Comparison of ENCODE assay signal across 8 cellular contexts in the genomic region with DNA sequence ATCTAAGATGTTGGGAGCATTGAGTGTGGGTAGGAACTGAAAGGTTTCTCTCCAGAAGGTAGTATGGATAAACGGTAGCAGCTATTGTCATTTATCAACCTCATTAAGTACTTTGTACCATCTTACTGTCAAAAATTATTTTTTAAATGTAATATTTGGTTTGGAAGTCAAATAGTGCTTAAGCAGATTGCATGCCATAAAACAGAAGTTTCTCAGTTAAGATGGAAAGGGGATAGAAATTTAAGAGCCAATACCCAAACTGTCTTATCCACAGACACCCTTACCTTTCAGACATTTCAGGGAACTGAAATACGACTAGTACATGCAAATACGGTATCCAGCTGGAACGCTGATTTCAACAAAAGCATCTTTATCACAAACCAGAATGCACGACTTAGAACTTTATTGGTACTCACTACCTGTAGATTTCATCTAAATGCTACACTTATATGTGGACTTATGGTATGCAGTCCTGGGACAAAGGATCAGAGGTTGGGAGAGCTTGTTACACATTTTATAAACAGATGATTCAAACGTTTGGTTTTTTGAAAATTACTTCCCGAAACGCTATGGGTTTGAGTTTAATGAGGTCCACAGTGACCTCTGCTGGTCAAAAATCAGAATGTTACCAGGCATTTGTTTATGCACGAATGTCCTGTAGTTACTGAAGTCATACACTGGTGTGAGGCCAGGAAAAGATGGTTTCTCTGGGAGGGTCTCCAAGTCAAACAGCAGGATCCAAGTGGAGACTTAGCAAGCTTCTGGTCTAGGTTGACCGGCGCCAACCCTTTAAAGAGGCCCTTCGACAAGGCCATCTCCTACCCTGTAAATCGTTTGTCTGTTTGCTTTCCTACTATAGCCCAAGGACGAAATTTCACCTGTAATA. TPM values are rescaled to one million over a fixed set of nuclear protein-coding genes. Genes with fewer than 3 reads are reported as not detected.
DNase-seq lines count a peak whose midpoint lies in the region; ATAC-seq and TF ChIP-seq lines count a peak whose summit lies in the region.

No MANE protein-coding gene starts in this region.

- H2AK5ac ChIP-seq in trophoblast cell (ENCODE audit: low read length) = no peak overlapping the region

- H3K9me3 ChIP-seq in OCI-LY3 (ENCODE audit: insufficient read depth, low read length) (no peaks in the 10 kb centered on the region), trophoblast cell (ENCODE audit: insufficient read depth, low read depth, low read length) (no peaks in the 10 kb centered on the region)

- H4K8ac ChIP-seq in trophoblast cell (ENCODE audit: low read depth, low read length) = no peak overlapping the region

- H3K36me3 ChIP-seq in OCI-LY3 (replicated peaks; ENCODE audit: low read depth, low read length) (no peaks in the 10 kb centered on the region), trophoblast cell (ENCODE audit: control insufficient read depth in 1 of 2, insufficient read depth in 2 of 2, low read length in 2 of 2) (no peaks in the 10 kb centered on the region)

- no peak overlapping the region for H4K12ac ChIP-seq in trophoblast cell (ENCODE audit: low read depth, low read length)

- no peak for TF ChIP-seq EP300 in Ishikawa (IDR thresholded peaks at IDR 0.05; ENCODE audit: borderline replicate concordance)

- peak; percentile 82 for TF ChIP-seq CTCF in OCI-LY3 (IDR thresholded peaks at IDR 0.05; ENCODE audit: low read depth, low read length)

- H3K4me2 ChIP-seq in OCI-LY3 (ENCODE audit: low read length) (peak overlapping the region; percentile 96), trophoblast cell (ENCODE audit: low read length) (no peak overlapping the region)

- intact Hi-C loops in head of caudate nucleus (cut with DNase I) = no loop called here

- H3K9ac ChIP-seq in OCI-LY3 (ENCODE audit: low read length) (peak overlapping the region; percentile 51), trophoblast cell (ENCODE audit: low read length) (no peak overlapping the region)

- peak overlapping the region; percentile 99 for H2AFZ ChIP-seq in OCI-LY3 (ENCODE audit: low read depth, low read length)
- no peak overlapping the region for H2AFZ ChIP-seq in trophoblast cell (ENCODE audit: insufficient read depth, low read length, poor library complexity)

- H3K4me1 Mint-ChIP-seq in activated naive CD8-positive, alpha-beta T cell (ENCODE audit: low read depth) = no peaks in the 10 kb centered on the region

- WGBS in trophoblast cell (ENCODE audit: extremely low coverage, insufficient coverage, insufficient read length) = no CpG with 5 or more reads among the region's 14 CpGs

- peaks cover 46% of the 10 kb centered on the region for H3K27me3 ChIP-seq in OCI-LY3 (ENCODE audit: low read depth, low read length)
- H3K27me3 ChIP-seq in trophoblast cell (ENCODE audit: insufficient read depth, low read length) = no peaks in the 10 kb centered on the region

- H3K4me1 ChIP-seq in OCI-LY3 (ENCODE audit: low read length) (peaks cover 9% of the 10 kb centered on the region), trophoblast cell (ENCODE audit: control insufficient read depth in 1 of 2, insufficient read depth in 2 of 2, low read length in 2 of 2) (no peaks in the 10 kb centered on the region)

- no peak overlapping the region for H3K4ac ChIP-seq in trophoblast cell (ENCODE audit: low read depth, low read length)

- peaks cover 5% of the 10 kb centered on the region for H3K27me3 Mint-ChIP-seq in activated naive CD8-positive, alpha-beta T cell

- DNase-seq in D341Med (ENCODE audit: low spot score) (peak; percentile 65), head of caudate nucleus (peak in 33 of 42 donors; percentile 15 to 85 (median 47)), trophoblast cell (peak; percentile 79 to 94)
- no peak for DNase-seq in activated effector memory CD4-positive, alpha-beta T cell treated with anti-CD3 and anti-CD28 coated beads, Interleukin-2, amount 50 U/mL, for 16 hours

- H3K27ac Mint-ChIP-seq in activated naive CD8-positive, alpha-beta T cell = no peak overlapping the region

- no peaks in the 10 kb centered on the region for H4K20me1 ChIP-seq in OCI-LY3 (ENCODE audit: insufficient read depth, low read length)

- no peak overlapping the region for H3K18ac ChIP-seq in trophoblast cell (ENCODE audit: low read length)

- H3K23ac ChIP-seq in trophoblast cell (ENCODE audit: low read length) = no peak overlapping the region

- H2BK5ac ChIP-seq in trophoblast cell (ENCODE audit: low read depth, low read length, poor library complexity) = no peak overlapping the region

- H3K27ac ChIP-seq in OCI-LY3 (ENCODE audit: low read length) (no peak overlapping the region), trophoblast cell (ENCODE audit: low read depth, low read length) (no peak overlapping the region)

- H3K79me2 ChIP-seq in OCI-LY3 (ENCODE audit: low read length) (no peaks in the 10 kb centered on the region), trophoblast cell (ENCODE audit: control insufficient read depth, insufficient read depth, low read length, poor library complexity) (no peaks in the 10 kb centered on the region)

- no peaks in the 10 kb centered on the region for H3K9me3 Mint-ChIP-seq in activated naive CD8-positive, alpha-beta T cell (ENCODE audit: low read depth)

- TF ChIP-seq RAD21 in Ishikawa (IDR thresholded peaks at IDR 0.05; ENCODE audit: low read depth) = peak; percentile 62

- H3K4me3 Mint-ChIP-seq in activated naive CD8-positive, alpha-beta T cell = peak overlapping the region; percentile 27

- H3K36me3 Mint-ChIP-seq in activated naive CD8-positive, alpha-beta T cell = no peaks in the 10 kb centered on the region

- H4K91ac ChIP-seq in trophoblast cell (ENCODE audit: low read depth, low read length) = no peak overlapping the region

- no peak overlapping the region for H2BK120ac ChIP-seq in trophoblast cell (ENCODE audit: insufficient read depth, low read length, poor library complexity)

- H3K14ac ChIP-seq in trophoblast cell (ENCODE audit: low read length) = no peak overlapping the region

- H3K4me3 ChIP-seq in OCI-LY3 (ENCODE audit: low read length) (peak overlapping the region; percentile 76), trophoblast cell (ENCODE audit: low read depth, low read length) (no peak overlapping the region)

- H3K79me1 ChIP-seq in trophoblast cell (ENCODE audit: low read length) = no peaks in the 10 kb centered on the region

- peak; percentile 87 for ATAC-seq in GM19351 (IDR thresholded peaks at IDR 0.05; ENCODE audit: unreplicated experiment)

- no peak overlapping the region for H2BK12ac ChIP-seq in trophoblast cell (ENCODE audit: low read length)

TF ChIP-seq in Ishikawa, 13 proteins besides CTCF, POLR2A, EP300 and RAD21:
- TF ChIP-seq, protein P1, sequence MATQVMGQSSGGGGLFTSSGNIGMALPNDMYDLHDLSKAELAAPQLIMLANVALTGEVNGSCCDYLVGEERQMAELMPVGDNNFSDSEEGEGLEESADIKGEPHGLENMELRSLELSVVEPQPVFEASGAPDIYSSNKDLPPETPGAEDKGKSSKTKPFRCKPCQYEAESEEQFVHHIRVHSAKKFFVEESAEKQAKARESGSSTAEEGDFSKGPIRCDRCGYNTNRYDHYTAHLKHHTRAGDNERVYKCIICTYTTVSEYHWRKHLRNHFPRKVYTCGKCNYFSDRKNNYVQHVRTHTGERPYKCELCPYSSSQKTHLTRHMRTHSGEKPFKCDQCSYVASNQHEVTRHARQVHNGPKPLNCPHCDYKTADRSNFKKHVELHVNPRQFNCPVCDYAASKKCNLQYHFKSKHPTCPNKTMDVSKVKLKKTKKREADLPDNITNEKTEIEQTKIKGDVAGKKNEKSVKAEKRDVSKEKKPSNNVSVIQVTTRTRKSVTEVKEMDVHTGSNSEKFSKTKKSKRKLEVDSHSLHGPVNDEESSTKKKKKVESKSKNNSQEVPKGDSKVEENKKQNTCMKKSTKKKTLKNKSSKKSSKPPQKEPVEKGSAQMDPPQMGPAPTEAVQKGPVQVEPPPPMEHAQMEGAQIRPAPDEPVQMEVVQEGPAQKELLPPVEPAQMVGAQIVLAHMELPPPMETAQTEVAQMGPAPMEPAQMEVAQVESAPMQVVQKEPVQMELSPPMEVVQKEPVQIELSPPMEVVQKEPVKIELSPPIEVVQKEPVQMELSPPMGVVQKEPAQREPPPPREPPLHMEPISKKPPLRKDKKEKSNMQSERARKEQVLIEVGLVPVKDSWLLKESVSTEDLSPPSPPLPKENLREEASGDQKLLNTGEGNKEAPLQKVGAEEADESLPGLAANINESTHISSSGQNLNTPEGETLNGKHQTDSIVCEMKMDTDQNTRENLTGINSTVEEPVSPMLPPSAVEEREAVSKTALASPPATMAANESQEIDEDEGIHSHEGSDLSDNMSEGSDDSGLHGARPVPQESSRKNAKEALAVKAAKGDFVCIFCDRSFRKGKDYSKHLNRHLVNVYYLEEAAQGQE (IDR thresholded peaks at IDR 0.05; ENCODE audit: low read depth) = no peak
- TF ChIP-seq YY1 (IDR thresholded peaks at IDR 0.05; ENCODE audit: low read depth) (no peak), ZBTB7A (IDR thresholded peaks at IDR 0.05; ENCODE audit: low read depth) (no peak), CREB1 (IDR thresholded peaks at IDR 0.05; ENCODE audit: low read depth) (no peak), NFIC (IDR thresholded peaks at IDR 0.05) (no peak), EGR1 (IDR thresholded peaks at IDR 0.05) (no peak), TAF1 (IDR thresholded peaks at IDR 0.05; ENCODE audit: low read depth) (no peak), FOXM1 (IDR thresholded peaks at IDR 0.05; ENCODE audit: borderline replicate concordance, low read depth) (no peak), TEAD4 (IDR thresholded peaks at IDR 0.05) (no peak), CEBPB (IDR thresholded peaks at IDR 0.05) (no peak), TCF12 (IDR thresholded peaks at IDR 0.05; ENCODE audit: low read depth) (no peak)
- TF ChIP-seq, protein P2, sequence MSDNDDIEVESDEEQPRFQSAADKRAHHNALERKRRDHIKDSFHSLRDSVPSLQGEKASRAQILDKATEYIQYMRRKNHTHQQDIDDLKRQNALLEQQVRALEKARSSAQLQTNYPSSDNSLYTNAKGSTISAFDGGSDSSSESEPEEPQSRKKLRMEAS (IDR thresholded peaks at IDR 0.05) = no peak
- TF ChIP-seq, protein P3, sequence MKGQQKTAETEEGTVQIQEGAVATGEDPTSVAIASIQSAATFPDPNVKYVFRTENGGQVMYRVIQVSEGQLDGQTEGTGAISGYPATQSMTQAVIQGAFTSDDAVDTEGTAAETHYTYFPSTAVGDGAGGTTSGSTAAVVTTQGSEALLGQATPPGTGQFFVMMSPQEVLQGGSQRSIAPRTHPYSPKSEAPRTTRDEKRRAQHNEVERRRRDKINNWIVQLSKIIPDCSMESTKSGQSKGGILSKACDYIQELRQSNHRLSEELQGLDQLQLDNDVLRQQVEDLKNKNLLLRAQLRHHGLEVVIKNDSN (IDR thresholded peaks at IDR 0.05) = no peak

RNA-seq across cellular contexts. Expression of a gene that starts 45.7 kb away (rescaled TPM):
- polyA plus RNA-seq in trophoblast cell (2013) = 52.1 and 53.1 TPM in 2 replicates
